20 cellular contexts compared by ENCODE assay signal in the genomic region with DNA sequence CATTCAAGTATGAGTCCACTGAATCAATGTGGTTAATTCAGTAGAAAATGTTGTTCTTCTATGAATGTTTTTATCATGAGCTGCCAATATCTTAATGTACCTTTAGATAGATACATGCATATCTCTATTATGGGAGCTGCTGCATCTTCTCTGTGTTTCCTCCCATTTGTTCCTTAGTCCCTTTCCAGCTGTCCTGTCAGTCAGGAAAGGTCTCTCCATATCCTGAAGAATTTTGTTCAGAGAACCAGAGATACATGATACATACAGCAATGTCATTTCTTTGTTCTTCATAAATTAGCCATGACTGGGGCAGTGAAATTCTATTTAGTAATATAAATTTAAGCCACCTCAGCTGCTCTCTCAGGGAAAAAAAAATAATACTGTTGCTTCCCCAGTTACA.
"Had no signal": no experiment of that assay in that cellular context is flagged by ENCODE, and none has a peak within 500 bp of the region (broad histone marks: within the 10 kb centered on the region; RNA-seq: fewer than 3 reads in every experiment).

No MANE protein-coding gene starts in this region.

- H3K27ac ChIP-seq: colonic mucosa, esophagus squamous epithelium, gastroesophageal sphincter, neutrophil, ovary, right atrium auricular region, sigmoid colon, suprapubic skin, tibial artery, upper lobe of right lung, vagina had no signal

- H3K4me1 Mint-ChIP-seq: naive B cell; stimulated activated effector memory CD8-positive, alpha-beta T cell treated with anti-CD3 and anti-CD28 coated beads, Interleukin-12 subunit alpha, Interleukin-12 subunit beta, amount 100 ng/mL, for 72 hours had no signal

- H3K4me1 ChIP-seq: colonic mucosa, right atrium auricular region, upper lobe of right lung had no signal

- DNase-seq: esophagus squamous epithelium; glutamatergic neuron; islet precursor cell; naive B cell; sigmoid colon; stimulated activated CD4-positive, alpha-beta T cell treated with anti-CD3 and anti-CD28 coated beads, Interleukin-4, amount 100 ng/mL, for 1 hour; stimulated activated CD8-positive, alpha-beta memory T cell treated with anti-CD3 and anti-CD28 coated beads, Interleukin-4, amount 100 ng/mL, for 48 hours; stimulated activated naive CD8-positive, alpha-beta T cell treated with anti-CD3 and anti-CD28 coated beads, Interleukin-15, Interleukin-2, amounts not matched to agents 100 U/mL and 50 U/mL, for 24 hours; tibial artery; upper lobe of right lung had no signal

- H3K4me3 Mint-ChIP-seq: mesothelial cell of epicardium; naive B cell; stimulated activated effector memory CD8-positive, alpha-beta T cell treated with anti-CD3 and anti-CD28 coated beads, Interleukin-12 subunit alpha, Interleukin-12 subunit beta, amount 100 ng/mL, for 72 hours had no signal

- ATAC-seq: gastroesophageal sphincter; stimulated activated effector memory CD8-positive, alpha-beta T cell treated with anti-CD3 and anti-CD28 coated beads, Interleukin-12 subunit alpha, Interleukin-12 subunit beta, amount 100 ng/mL, for 72 hours; stimulated activated naive CD8-positive, alpha-beta T cell treated with anti-CD3 and anti-CD28 coated beads, Interleukin-15, Interleukin-2, amounts not matched to agents 100 U/mL and 50 U/mL, for 24 hours had no signal

- H3K4me2 ChIP-seq: smooth muscle cell had no signal

- H3K27me3 ChIP-seq: colonic mucosa, esophagus squamous epithelium, gastroesophageal sphincter, neutrophil, ovary, right atrium auricular region, sigmoid colon, suprapubic skin, tibial artery, upper lobe of right lung, vagina had no signal

- H3K9me3 Mint-ChIP-seq: mesothelial cell of epicardium; stimulated activated effector memory CD8-positive, alpha-beta T cell treated with anti-CD3 and anti-CD28 coated beads, Interleukin-12 subunit alpha, Interleukin-12 subunit beta, amount 100 ng/mL, for 72 hours had no signal

- H3K27ac Mint-ChIP-seq: mesothelial cell of epicardium; naive B cell; stimulated activated effector memory CD8-positive, alpha-beta T cell treated with anti-CD3 and anti-CD28 coated beads, Interleukin-12 subunit alpha, Interleukin-12 subunit beta, amount 100 ng/mL, for 72 hours had no signal

- H3K36me3 ChIP-seq: colonic mucosa, esophagus squamous epithelium, gastroesophageal sphincter, neutrophil, ovary, right atrium auricular region, sigmoid colon, suprapubic skin, tibial artery, upper lobe of right lung, vagina had no signal

- H3K4me3 ChIP-seq: colonic mucosa, esophagus squamous epithelium, gastroesophageal sphincter, ovary, right atrium auricular region, sigmoid colon, smooth muscle cell, suprapubic skin, tibial artery, upper lobe of right lung, vagina had no signal

- H3K36me3 Mint-ChIP-seq: mesothelial cell of epicardium; naive B cell; stimulated activated effector memory CD8-positive, alpha-beta T cell treated with anti-CD3 and anti-CD28 coated beads, Interleukin-12 subunit alpha, Interleukin-12 subunit beta, amount 100 ng/mL, for 72 hours had no signal

- H3K9me3 ChIP-seq: colonic mucosa, esophagus squamous epithelium, gastroesophageal sphincter, neutrophil, ovary, right atrium auricular region, sigmoid colon, suprapubic skin, tibial artery, upper lobe of right lung, vagina had no signal
